ENCODE assay signal across 7 cellular contexts in the genomic region with DNA sequence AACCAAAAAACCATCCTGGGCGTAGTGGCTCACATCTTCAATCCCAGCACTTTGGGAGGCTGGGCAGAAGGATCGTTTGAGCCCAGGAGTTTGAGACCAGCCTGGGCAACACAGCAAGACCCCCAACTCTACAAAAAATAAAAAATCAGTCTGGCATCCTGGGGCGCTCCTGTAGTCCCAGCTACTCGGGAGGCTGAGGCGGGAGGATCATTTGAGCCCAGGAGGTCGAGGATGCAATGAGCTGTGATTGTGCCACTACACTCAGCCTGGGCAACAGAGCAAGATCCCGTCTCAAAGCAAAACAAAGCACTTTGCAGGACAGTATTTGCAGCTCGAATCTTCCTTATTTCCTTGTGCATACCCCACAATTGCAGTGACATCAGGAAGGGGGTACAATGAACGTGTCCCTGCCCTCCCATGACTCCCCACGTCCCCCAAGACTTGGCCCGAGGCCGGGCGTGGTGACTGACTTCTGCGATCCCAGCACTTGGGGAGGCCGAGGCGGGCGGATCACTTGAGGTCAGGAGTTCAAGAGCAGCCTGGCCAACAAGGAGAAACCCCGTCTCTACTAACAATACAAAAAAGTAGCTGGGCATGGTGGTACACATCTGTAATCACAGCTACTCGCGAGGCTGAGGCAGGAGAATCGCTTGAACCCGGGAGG. TPM values are rescaled to one million over a fixed set of nuclear protein-coding genes. Genes with fewer than 3 reads are reported as not detected.
DNase-seq lines count a peak whose midpoint lies in the region; FAIRE-seq and TF ChIP-seq lines count a peak whose summit lies in the region.

No MANE protein-coding gene starts in this region.

- H3K27ac ChIP-seq in HUES6 (ENCODE audit: low read depth, low read length) (no peak overlapping the region), keratinocyte (ENCODE audit: control insufficient read depth, insufficient read depth, low read length) (peak overlapping the region; percentile 78), stomach smooth muscle (ENCODE audit: low read length) (no peak overlapping the region)

- peak overlapping the region; percentile 97 for H3K4me2 ChIP-seq in keratinocyte (ENCODE audit: control insufficient read depth, extremely low read depth, insufficient read depth, low read depth, low read length)

- H3K36me3 ChIP-seq in HUES6 (ENCODE audit: control insufficient read depth, insufficient read depth, low read length) (peaks cover 17% of the 10 kb centered on the region), keratinocyte (ENCODE audit: control insufficient read depth in 2 of 2, extremely low read depth in 1 of 2, insufficient read depth in 2 of 2, low read length in 2 of 2) (peaks cover 4% of the 10 kb centered on the region in 2 experiments), stomach smooth muscle (ENCODE audit: control insufficient read depth in 2 of 2, insufficient read depth in 2 of 2, low read length in 2 of 2) (peaks cover 0 to 2% of the 10 kb centered on the region in 2 donors)

- H3K9me3 Mint-ChIP-seq in activated naive CD8-positive, alpha-beta T cell (ENCODE audit: low read depth), result no peaks in the 10 kb centered on the region

- DNase-seq in keratinocyte (ENCODE audit: low read depth, low spot score) (no peak), HUDEP-2 (lab: John Stamatoyannopoulos, UW; ENCODE audit: unreplicated experiment in 76 of 76) (no peak), H54 (ENCODE audit: insufficient read length, low spot score) (no peak), NCI-H2196 (lab: John Stamatoyannopoulos, UW; ENCODE audit: unreplicated experiment) (no peak)

- peak overlapping the region; percentile 95 for H3K4me3 Mint-ChIP-seq in activated naive CD8-positive, alpha-beta T cell

- no peaks in the 10 kb centered on the region for H3K9me1 ChIP-seq in keratinocyte (ENCODE audit: control insufficient read depth, extremely low read depth, insufficient read depth, low read length)

- TF ChIP-seq CTCF in keratinocyte (optimal IDR thresholded peaks at IDR 0.05 in 1 of 3, IDR thresholded peaks at IDR 0.05 in 1 of 3, conservative IDR thresholded peaks at IDR 0.05 in 1 of 3; ENCODE audit: extremely low read depth in 1 of 3, insufficient read depth in 2 of 3, low read length in 3 of 3), result no peak

- H3K4me1 Mint-ChIP-seq in activated naive CD8-positive, alpha-beta T cell (ENCODE audit: low read depth), result peaks cover 35% of the 10 kb centered on the region

- H3K27me3 ChIP-seq in HUES6 (ENCODE audit: control insufficient read depth, insufficient read depth, low read length), result no peaks in the 10 kb centered on the region
- no peaks in the 10 kb centered on the region for H3K27me3 ChIP-seq in keratinocyte (ENCODE audit: control insufficient read depth, extremely low read depth, insufficient read depth, low read length)
- no peaks in the 10 kb centered on the region for H3K27me3 ChIP-seq in stomach smooth muscle (ENCODE audit: control insufficient read depth in 1 of 2, insufficient read depth in 2 of 2, low read length in 2 of 2)

- no peaks in the 10 kb centered on the region for H3K36me3 Mint-ChIP-seq in activated naive CD8-positive, alpha-beta T cell

- H3K4me1 ChIP-seq in HUES6 (ENCODE audit: control insufficient read depth, insufficient read depth, low read length) (peaks cover 2% of the 10 kb centered on the region; the same call in 1 of the 2 replicates), keratinocyte (ENCODE audit: control insufficient read depth, extremely low read depth, insufficient read depth, low read length) (peaks cover 12% of the 10 kb centered on the region), stomach smooth muscle (ENCODE audit: control insufficient read depth, insufficient read depth, low read length) (peaks cover 21% of the 10 kb centered on the region)

- dilution Hi-C loops in keratinocyte (cut with MboI; ENCODE audit: extremely low pct_ligation_motif_present, low sequenced_read_pairs), result no loop called here

- no peaks in the 10 kb centered on the region for H4K20me1 ChIP-seq in keratinocyte (ENCODE audit: control insufficient read depth, extremely low read depth, insufficient read depth, low read length)

- FAIRE-seq in keratinocyte (lab: Jason Lieb, UNC) (no peak), H54 (lab: Jason Lieb, UNC) (no peak)

- peak overlapping the region; percentile 97 for H2AFZ ChIP-seq in keratinocyte (ENCODE audit: control insufficient read depth, low read length)

- no peak for TF ChIP-seq POLR2A in H54 (IDR thresholded peaks at IDR 0.05; ENCODE audit: low read depth, low read length)

- H3K9ac ChIP-seq in HUES6 (ENCODE audit: low read length) (peak overlapping the region; percentile 82), keratinocyte (ENCODE audit: control insufficient read depth, extremely low read depth, insufficient read depth, low read length) (peak overlapping the region; percentile 96), stomach smooth muscle (ENCODE audit: low read length in 2 of 2) (peak overlapping the region; percentile 77 to 83)

- no peaks in the 10 kb centered on the region for H3K9me3 ChIP-seq in HUES6 (ENCODE audit: control insufficient read depth, insufficient read depth, low read depth, low read length)
- no peaks in the 10 kb centered on the region for H3K9me3 ChIP-seq in keratinocyte (ENCODE audit: control insufficient read depth, low read depth, low read length)
- H3K9me3 ChIP-seq in stomach smooth muscle (ENCODE audit: control insufficient read depth in 2 of 2, low read length in 2 of 2), result no peaks in the 10 kb centered on the region

- H3K27ac Mint-ChIP-seq in activated naive CD8-positive, alpha-beta T cell, result peak overlapping the region; percentile 34

- H3K27me3 Mint-ChIP-seq in activated naive CD8-positive, alpha-beta T cell, result no peaks in the 10 kb centered on the region

- H3K79me2 ChIP-seq in keratinocyte (ENCODE audit: control insufficient read depth, insufficient read depth, low read length), result peaks cover 37% of the 10 kb centered on the region

- peak overlapping the region; percentile 86 for H3K4me3 ChIP-seq in HUES6 (ENCODE audit: low read depth, low read length)
- peak overlapping the region; percentile 98 to 100 (median 99) for H3K4me3 ChIP-seq in keratinocyte (ENCODE audit: control insufficient read depth in 2 of 3, extremely low read depth in 1 of 3, insufficient read depth in 2 of 3, low read depth in 1 of 3, low read length in 3 of 3)
- peak overlapping the region; percentile 86 to 99 for H3K4me3 ChIP-seq in stomach smooth muscle (ENCODE audit: low read length in 2 of 2)

RNA-seq across cellular contexts. Expression of gene NDUFB7, which starts 0.9 kb away (rescaled TPM):
- 122 to 267 TPM (median 146 TPM) in 3 replicates for polyA plus RNA-seq in keratinocyte
- 11.5 TPM for polyA plus RNA-seq in keratinocyte (2011; ENCODE audit: low read depth)
- polyA plus RNA-seq in keratinocyte (2011; cell fraction: cytosol; rRNA removed), result 64.3 and 214 TPM in 2 replicates
- polyA plus RNA-seq in keratinocyte (2011; cell fraction: nucleus; rRNA removed), result 66.4 and 86.8 TPM in 2 replicates
- polyA plus RNA-seq in keratinocyte (2012; ENCODE audit: low replicate concordance), result 78.6 and 223 TPM in 2 replicates
- polyA minus RNA-seq in keratinocyte, result 32.3 to 63.9 TPM (median 48.2 TPM) in 3 replicates
- polyA minus RNA-seq in keratinocyte (2011; cell fraction: cytosol; rRNA and poly(A)+ RNA removed), result 301 TPM
- polyA minus RNA-seq in keratinocyte (2011; cell fraction: nucleus; rRNA and poly(A)+ RNA removed), result 26.2 and 37.7 TPM in 2 replicates

RNA-seq across cellular contexts. Expression of gene CLEC17A, which starts 11.9 kb away (rescaled TPM):
- 0.04 TPM in 1 of 3 replicates, not detected in the others for polyA plus RNA-seq in keratinocyte
- polyA plus RNA-seq in keratinocyte (2011; ENCODE audit: low read depth), result not detected
- polyA plus RNA-seq in keratinocyte (2011; cell fraction: cytosol; rRNA removed), result not detected in 2 replicates
- not detected in 2 replicates for polyA plus RNA-seq in keratinocyte (2011; cell fraction: nucleus; rRNA removed)
- not detected in 2 replicates for polyA plus RNA-seq in keratinocyte (2012; ENCODE audit: low replicate concordance)
- polyA minus RNA-seq in keratinocyte, result not detected in 3 replicates
- not detected for polyA minus RNA-seq in keratinocyte (2011; cell fraction: cytosol; rRNA and poly(A)+ RNA removed)
- polyA minus RNA-seq in keratinocyte (2011; cell fraction: nucleus; rRNA and poly(A)+ RNA removed), result not detected in 2 replicates

RNA-seq across cellular contexts. Expression of gene TECR, which starts 41.6 kb away (rescaled TPM):
- polyA plus RNA-seq in keratinocyte, result 79.7 to 169 TPM (median 92.3 TPM) in 3 replicates
- polyA plus RNA-seq in keratinocyte (2011; ENCODE audit: low read depth), result 79.3 TPM
- polyA plus RNA-seq in keratinocyte (2011; cell fraction: cytosol; rRNA removed), result 87.0 and 114 TPM in 2 replicates
- polyA plus RNA-seq in keratinocyte (2011; cell fraction: nucleus; rRNA removed), result 115 and 139 TPM in 2 replicates
- polyA plus RNA-seq in keratinocyte (2012; ENCODE audit: low replicate concordance), result 187 and 197 TPM in 2 replicates
- polyA minus RNA-seq in keratinocyte, result 161 to 522 TPM (median 205 TPM) in 3 replicates
- polyA minus RNA-seq in keratinocyte (2011; cell fraction: cytosol; rRNA and poly(A)+ RNA removed), result 238 TPM
- polyA minus RNA-seq in keratinocyte (2011; cell fraction: nucleus; rRNA and poly(A)+ RNA removed), result 84.0 and 99.5 TPM in 2 replicates

RNA-seq across cellular contexts. Expression of gene DNAJB1, which starts 52.8 kb away (rescaled TPM):
- 249 to 290 TPM (median 265 TPM) in 3 replicates for polyA plus RNA-seq in keratinocyte
- polyA plus RNA-seq in keratinocyte (2011; ENCODE audit: low read depth), result 402 TPM
- polyA plus RNA-seq in keratinocyte (2011; cell fraction: cytosol; rRNA removed), result 283 and 335 TPM in 2 replicates
- polyA plus RNA-seq in keratinocyte (2011; cell fraction: nucleus; rRNA removed), result 248 and 253 TPM in 2 replicates
- polyA plus RNA-seq in keratinocyte (2012; ENCODE audit: low replicate concordance), result 187 and 359 TPM in 2 replicates
- polyA minus RNA-seq in keratinocyte, result 150 to 262 TPM (median 198 TPM) in 3 replicates
- polyA minus RNA-seq in keratinocyte (2011; cell fraction: cytosol; rRNA and poly(A)+ RNA removed), result 156 TPM
- 90.0 and 121 TPM in 2 replicates for polyA minus RNA-seq in keratinocyte (2011; cell fraction: nucleus; rRNA and poly(A)+ RNA removed)
